Comparison of ENCODE assay signal across 15 cellular contexts in genomic region chr7:41205600-41205999, GRCh38.
A peak's percentile ranks its signal among the peaks of the same experiment; 100 is the strongest.
DNase-seq lines count a peak whose midpoint lies in the region; ATAC-seq lines count a peak whose summit lies in the region.
"Had no signal": no experiment of that assay in that cellular context is flagged by ENCODE, and none has a peak within 500 bp of the region (broad histone marks: within the 10 kb centered on the region; RNA-seq: fewer than 3 reads in every experiment).

No MANE protein-coding gene starts in this region.

- ATAC-seq in GM18519 (IDR thresholded peaks at IDR 0.05; ENCODE audit: low FRiP score, unreplicated experiment) (peak; percentile 64), GM21367 (IDR thresholded peaks at IDR 0.05; ENCODE audit: unreplicated experiment) (peak; percentile 56), HG02885 (IDR thresholded peaks at IDR 0.05; ENCODE audit: poor library complexity, unreplicated experiment) (peak; percentile 82)
- ATAC-seq: activated T-helper 17 cell treated with anti-CD3 and anti-CD28 coated beads, Interleukin-2, amount 50 U/mL, for 72 hours; naive thymus-derived CD4-positive, alpha-beta T cell; right cardiac atrium had no signal

- in situ Hi-C loops in KBM-7 (cut with MboI; ENCODE audit: low pct_unique_long_range_greater_than_20kb, low sequenced_read_pairs): no loop called here

- DNase-seq in NCI-H69 (lab: John Stamatoyannopoulos, UW): peak; percentile 40
- no peak for DNase-seq in KBM-7
- no peak for DNase-seq in effector CD8-positive, alpha-beta T cell (lab: John Stamatoyannopoulos, UW)
- DNase-seq in medulla oblongata (ENCODE audit: extremely low spot score): no peak
- no peak for DNase-seq in pons (ENCODE audit: low spot score)
- DNase-seq: activated CD4-positive, CD25-positive, alpha-beta regulatory T cell treated with anti-CD3 and anti-CD28 coated beads, Interleukin-2, amount 50 U/mL, for 72 hours; H9; kidney; naive thymus-derived CD4-positive, alpha-beta T cell; NCI-H82; right cardiac atrium had no signal
